ENCODE assay signal across 1 cellular context in the genomic region with DNA sequence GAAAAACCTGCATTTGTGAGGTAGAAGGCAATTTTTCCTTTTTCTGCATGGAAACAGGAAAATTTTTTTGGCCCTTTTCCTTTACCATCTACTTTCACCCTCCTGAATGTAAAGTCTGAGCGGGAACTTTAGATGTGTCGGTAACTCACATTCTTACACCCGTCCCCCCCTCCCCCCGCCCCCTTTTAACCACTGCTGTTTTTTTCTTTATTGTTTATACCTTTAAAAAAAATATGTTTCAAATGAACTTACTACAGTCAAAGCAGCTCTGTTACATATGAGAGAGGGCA.
TF ChIP-seq lines count a peak whose summit lies in the region.

No MANE protein-coding gene starts in this region.

TF ChIP-seq in K562, 482 proteins besides CTCF, POLR2A, EP300 and RAD21 (continued from another document):
- TF ChIP-seq ZNF512 (tag; IDR thresholded peaks at IDR 0.05) (peak; percentile 76; the same call in 1 of the 2 replicates), HMG20A (CRISPR knock-in tag; conservative IDR thresholded peaks at IDR 0.05) (no peak)
- TF ChIP-seq, protein P1, sequence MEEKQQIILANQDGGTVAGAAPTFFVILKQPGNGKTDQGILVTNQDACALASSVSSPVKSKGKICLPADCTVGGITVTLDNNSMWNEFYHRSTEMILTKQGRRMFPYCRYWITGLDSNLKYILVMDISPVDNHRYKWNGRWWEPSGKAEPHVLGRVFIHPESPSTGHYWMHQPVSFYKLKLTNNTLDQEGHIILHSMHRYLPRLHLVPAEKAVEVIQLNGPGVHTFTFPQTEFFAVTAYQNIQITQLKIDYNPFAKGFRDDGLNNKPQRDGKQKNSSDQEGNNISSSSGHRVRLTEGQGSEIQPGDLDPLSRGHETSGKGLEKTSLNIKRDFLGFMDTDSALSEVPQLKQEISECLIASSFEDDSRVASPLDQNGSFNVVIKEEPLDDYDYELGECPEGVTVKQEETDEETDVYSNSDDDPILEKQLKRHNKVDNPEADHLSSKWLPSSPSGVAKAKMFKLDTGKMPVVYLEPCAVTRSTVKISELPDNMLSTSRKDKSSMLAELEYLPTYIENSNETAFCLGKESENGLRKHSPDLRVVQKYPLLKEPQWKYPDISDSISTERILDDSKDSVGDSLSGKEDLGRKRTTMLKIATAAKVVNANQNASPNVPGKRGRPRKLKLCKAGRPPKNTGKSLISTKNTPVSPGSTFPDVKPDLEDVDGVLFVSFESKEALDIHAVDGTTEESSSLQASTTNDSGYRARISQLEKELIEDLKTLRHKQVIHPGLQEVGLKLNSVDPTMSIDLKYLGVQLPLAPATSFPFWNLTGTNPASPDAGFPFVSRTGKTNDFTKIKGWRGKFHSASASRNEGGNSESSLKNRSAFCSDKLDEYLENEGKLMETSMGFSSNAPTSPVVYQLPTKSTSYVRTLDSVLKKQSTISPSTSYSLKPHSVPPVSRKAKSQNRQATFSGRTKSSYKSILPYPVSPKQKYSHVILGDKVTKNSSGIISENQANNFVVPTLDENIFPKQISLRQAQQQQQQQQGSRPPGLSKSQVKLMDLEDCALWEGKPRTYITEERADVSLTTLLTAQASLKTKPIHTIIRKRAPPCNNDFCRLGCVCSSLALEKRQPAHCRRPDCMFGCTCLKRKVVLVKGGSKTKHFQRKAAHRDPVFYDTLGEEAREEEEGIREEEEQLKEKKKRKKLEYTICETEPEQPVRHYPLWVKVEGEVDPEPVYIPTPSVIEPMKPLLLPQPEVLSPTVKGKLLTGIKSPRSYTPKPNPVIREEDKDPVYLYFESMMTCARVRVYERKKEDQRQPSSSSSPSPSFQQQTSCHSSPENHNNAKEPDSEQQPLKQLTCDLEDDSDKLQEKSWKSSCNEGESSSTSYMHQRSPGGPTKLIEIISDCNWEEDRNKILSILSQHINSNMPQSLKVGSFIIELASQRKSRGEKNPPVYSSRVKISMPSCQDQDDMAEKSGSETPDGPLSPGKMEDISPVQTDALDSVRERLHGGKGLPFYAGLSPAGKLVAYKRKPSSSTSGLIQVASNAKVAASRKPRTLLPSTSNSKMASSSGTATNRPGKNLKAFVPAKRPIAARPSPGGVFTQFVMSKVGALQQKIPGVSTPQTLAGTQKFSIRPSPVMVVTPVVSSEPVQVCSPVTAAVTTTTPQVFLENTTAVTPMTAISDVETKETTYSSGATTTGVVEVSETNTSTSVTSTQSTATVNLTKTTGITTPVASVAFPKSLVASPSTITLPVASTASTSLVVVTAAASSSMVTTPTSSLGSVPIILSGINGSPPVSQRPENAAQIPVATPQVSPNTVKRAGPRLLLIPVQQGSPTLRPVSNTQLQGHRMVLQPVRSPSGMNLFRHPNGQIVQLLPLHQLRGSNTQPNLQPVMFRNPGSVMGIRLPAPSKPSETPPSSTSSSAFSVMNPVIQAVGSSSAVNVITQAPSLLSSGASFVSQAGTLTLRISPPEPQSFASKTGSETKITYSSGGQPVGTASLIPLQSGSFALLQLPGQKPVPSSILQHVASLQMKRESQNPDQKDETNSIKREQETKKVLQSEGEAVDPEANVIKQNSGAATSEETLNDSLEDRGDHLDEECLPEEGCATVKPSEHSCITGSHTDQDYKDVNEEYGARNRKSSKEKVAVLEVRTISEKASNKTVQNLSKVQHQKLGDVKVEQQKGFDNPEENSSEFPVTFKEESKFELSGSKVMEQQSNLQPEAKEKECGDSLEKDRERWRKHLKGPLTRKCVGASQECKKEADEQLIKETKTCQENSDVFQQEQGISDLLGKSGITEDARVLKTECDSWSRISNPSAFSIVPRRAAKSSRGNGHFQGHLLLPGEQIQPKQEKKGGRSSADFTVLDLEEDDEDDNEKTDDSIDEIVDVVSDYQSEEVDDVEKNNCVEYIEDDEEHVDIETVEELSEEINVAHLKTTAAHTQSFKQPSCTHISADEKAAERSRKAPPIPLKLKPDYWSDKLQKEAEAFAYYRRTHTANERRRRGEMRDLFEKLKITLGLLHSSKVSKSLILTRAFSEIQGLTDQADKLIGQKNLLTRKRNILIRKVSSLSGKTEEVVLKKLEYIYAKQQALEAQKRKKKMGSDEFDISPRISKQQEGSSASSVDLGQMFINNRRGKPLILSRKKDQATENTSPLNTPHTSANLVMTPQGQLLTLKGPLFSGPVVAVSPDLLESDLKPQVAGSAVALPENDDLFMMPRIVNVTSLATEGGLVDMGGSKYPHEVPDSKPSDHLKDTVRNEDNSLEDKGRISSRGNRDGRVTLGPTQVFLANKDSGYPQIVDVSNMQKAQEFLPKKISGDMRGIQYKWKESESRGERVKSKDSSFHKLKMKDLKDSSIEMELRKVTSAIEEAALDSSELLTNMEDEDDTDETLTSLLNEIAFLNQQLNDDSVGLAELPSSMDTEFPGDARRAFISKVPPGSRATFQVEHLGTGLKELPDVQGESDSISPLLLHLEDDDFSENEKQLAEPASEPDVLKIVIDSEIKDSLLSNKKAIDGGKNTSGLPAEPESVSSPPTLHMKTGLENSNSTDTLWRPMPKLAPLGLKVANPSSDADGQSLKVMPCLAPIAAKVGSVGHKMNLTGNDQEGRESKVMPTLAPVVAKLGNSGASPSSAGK (IDR thresholded peaks at IDR 0.05): no peak
- TF ChIP-seq, protein P2, sequence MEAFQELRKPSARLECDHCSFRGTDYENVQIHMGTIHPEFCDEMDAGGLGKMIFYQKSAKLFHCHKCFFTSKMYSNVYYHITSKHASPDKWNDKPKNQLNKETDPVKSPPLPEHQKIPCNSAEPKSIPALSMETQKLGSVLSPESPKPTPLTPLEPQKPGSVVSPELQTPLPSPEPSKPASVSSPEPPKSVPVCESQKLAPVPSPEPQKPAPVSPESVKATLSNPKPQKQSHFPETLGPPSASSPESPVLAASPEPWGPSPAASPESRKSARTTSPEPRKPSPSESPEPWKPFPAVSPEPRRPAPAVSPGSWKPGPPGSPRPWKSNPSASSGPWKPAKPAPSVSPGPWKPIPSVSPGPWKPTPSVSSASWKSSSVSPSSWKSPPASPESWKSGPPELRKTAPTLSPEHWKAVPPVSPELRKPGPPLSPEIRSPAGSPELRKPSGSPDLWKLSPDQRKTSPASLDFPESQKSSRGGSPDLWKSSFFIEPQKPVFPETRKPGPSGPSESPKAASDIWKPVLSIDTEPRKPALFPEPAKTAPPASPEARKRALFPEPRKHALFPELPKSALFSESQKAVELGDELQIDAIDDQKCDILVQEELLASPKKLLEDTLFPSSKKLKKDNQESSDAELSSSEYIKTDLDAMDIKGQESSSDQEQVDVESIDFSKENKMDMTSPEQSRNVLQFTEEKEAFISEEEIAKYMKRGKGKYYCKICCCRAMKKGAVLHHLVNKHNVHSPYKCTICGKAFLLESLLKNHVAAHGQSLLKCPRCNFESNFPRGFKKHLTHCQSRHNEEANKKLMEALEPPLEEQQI (IDR thresholded peaks at IDR 0.05): no peak
